In the genomic region with DNA sequence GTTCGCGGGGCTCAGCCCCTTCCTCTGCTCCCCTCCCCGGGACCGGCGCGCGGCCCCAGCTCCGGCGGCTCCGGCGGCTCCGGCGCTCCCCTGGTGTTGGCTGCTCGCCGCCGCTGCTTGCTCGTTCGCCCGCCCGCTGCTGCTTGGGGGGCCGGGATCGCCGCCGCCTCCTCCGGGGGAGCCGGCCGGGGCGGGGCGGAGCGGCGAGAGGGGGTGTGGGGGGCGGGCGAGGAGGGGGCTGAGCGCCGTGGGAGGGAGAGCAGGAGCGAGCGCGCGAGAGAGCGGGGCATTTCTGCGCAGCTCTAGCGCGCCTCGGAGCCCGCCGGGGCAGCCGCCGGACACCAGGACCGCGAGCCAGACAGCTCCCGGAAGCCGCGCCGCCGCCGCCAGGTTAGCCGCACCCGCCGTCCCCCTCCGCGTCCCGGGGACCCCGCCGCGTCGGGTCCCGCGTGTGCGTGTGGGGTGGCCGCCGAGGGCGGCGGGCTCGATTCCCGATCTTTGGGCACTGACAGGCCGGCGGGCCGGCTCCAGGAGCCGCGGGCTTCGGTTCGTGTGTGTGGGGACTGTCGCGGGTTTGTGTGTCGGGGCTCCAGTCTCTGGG, we compare ENCODE assay signal across 8 cellular contexts.
DNase-seq lines count a peak whose midpoint lies in the region; ATAC-seq, FAIRE-seq and TF ChIP-seq lines count a peak whose summit lies in the region.

No MANE protein-coding gene starts in this region.

- H3K27me3 ChIP-seq in GM06990 (replicated peaks; ENCODE audit: control insufficient read depth, insufficient read depth, low read length) (peaks cover 5% of the 10 kb centered on the region), NT2/D1 (ENCODE audit: insufficient read depth, insufficient read length) (peaks cover 30% of the 10 kb centered on the region), brain microvascular endothelial cell (replicated peaks) (peaks cover 4% of the 10 kb centered on the region), kidney epithelial cell (ENCODE audit: control insufficient read depth, insufficient read depth, low read length) (peaks cover 5% of the 10 kb centered on the region)

- H3K27ac ChIP-seq in brain microvascular endothelial cell, result no peak overlapping the region

- H3K9me3 ChIP-seq in NT2/D1 (ENCODE audit: insufficient read depth, low read length), result no peaks in the 10 kb centered on the region

- TF ChIP-seq CTCF in GM06990 (IDR thresholded peaks at IDR 0.05; ENCODE audit: insufficient read depth, low read length, poor library complexity, severe bottlenecking) (no peak), brain microvascular endothelial cell (IDR thresholded peaks at IDR 0.05; ENCODE audit: low read depth, low read length, missing control alignments) (no peak), kidney epithelial cell (IDR thresholded peaks at IDR 0.05; ENCODE audit: insufficient read depth, low read length, poor library complexity, severe bottlenecking) (no peak)

- in situ Hi-C loops in brain microvascular endothelial cell (cut with HindIII; ENCODE audit: low pct_ligation_motif_present, low sequenced_read_pairs), result no loop called here

- ATAC-seq in stimulated activated naive CD8-positive, alpha-beta T cell treated with anti-CD3 and anti-CD28 coated beads, Interleukin-15, Interleukin-2, amounts not matched to agents 100 U/mL and 50 U/mL, for 24 hours, result no peak
- ATAC-seq in GM21381 (IDR thresholded peaks at IDR 0.05; ENCODE audit: unreplicated experiment), result no peak

- H3K9ac ChIP-seq in NT2/D1 (ENCODE audit: insufficient read length, low read depth), result peak overlapping the region; percentile 86

- no peaks in the 10 kb centered on the region for H3K36me3 ChIP-seq in GM06990 (ENCODE audit: control insufficient read depth, insufficient read depth, low read length)
- H3K36me3 ChIP-seq in NT2/D1 (ENCODE audit: insufficient read depth, insufficient read length, low read length), result no peaks in the 10 kb centered on the region
- H3K36me3 ChIP-seq in brain microvascular endothelial cell (replicated peaks), result no peaks in the 10 kb centered on the region
- no peaks in the 10 kb centered on the region for H3K36me3 ChIP-seq in kidney epithelial cell (ENCODE audit: control insufficient read depth, insufficient read depth, low read length)

- H3K4me3 ChIP-seq in GM06990 (replicated peaks; ENCODE audit: low read depth, low read length), result peak overlapping the region; percentile 55
- H3K4me3 ChIP-seq in NT2/D1 (ENCODE audit: insufficient read length, low read depth), result peak overlapping the region; percentile 80
- peak overlapping the region; percentile 64 for H3K4me3 ChIP-seq in brain microvascular endothelial cell (ENCODE audit: low read depth, low read length)
- peak overlapping the region; percentile 53 for H3K4me3 ChIP-seq in kidney epithelial cell (ENCODE audit: low read depth, low read length)

- no peak for FAIRE-seq in GM19239 (lab: Jason Lieb, UNC)

- DNase-seq in GM06990 (ENCODE audit: extremely low read depth, insufficient read length) (no peak), NT2/D1 (ENCODE audit: low read depth, low spot score) (no peak), brain microvascular endothelial cell (no peak), kidney epithelial cell (ENCODE audit: low read depth) (no peak), GM19239 (ENCODE audit: insufficient read length, low spot score) (no peak), ureter (ENCODE audit: low spot score) (no peak)
- DNase-seq in stimulated activated naive CD8-positive, alpha-beta T cell treated with anti-CD3 and anti-CD28 coated beads, Interleukin-15, Interleukin-2, amounts not matched to agents 100 U/mL and 50 U/mL, for 24 hours, result peak; percentile 20

- H3K4me1 ChIP-seq in NT2/D1 (ENCODE audit: insufficient read depth, insufficient read length), result peaks cover 15% of the 10 kb centered on the region
